ENCODE assay signal across 1 cellular context in genomic region chr5:152246401-152246800, GRCh38.
TF ChIP-seq lines count a peak whose summit lies in the region.

No MANE protein-coding gene starts in this region.

TF ChIP-seq in endothelial cell of umbilical vein, 7 proteins besides CTCF, POLR2A, EP300 and RAD21 (continued from another document):
- no peak for TF ChIP-seq GATA2 (IDR thresholded peaks at IDR 0.05; ENCODE audit: insufficient read depth, insufficient read length, low read depth, low read length)
- TF ChIP-seq FOS (IDR thresholded peaks at IDR 0.05; ENCODE audit: borderline replicate concordance, insufficient read depth, low read length): no peak
- TF ChIP-seq POLR2AphosphoS5 (IDR thresholded peaks at IDR 0.05; ENCODE audit: insufficient read depth, low read depth, low read length): no peak
